Comparison of ENCODE assay signal across 25 cellular contexts in genomic region chr19:11626252-11626651, GRCh38.
"Had no signal": no experiment of that assay in that cellular context is flagged by ENCODE, and none has a peak within 500 bp of the region (broad histone marks: within the 10 kb centered on the region; RNA-seq: fewer than 3 reads in every experiment).

No MANE protein-coding gene starts in this region.

- H3K4me1 Mint-ChIP-seq: activated CD4-positive, alpha-beta T cell treated with anti-CD3 and anti-CD28 coated beads, Interleukin-2, amount 10 ng/mL, durations not matched to agents 24 days and 14 days; activated naive CD8-positive, alpha-beta T cell treated with anti-CD3 and anti-CD28 coated beads, Interleukin-2, amount 10 ng/mL, durations not matched to agents 7 days and 5 days had no signal

- H3K36me3 ChIP-seq: colonic mucosa, neutrophil, right atrium auricular region had no signal

- H3K27ac Mint-ChIP-seq: activated CD4-positive, alpha-beta T cell treated with anti-CD3 and anti-CD28 coated beads, Interleukin-2, amount 10 ng/mL, durations not matched to agents 24 days and 14 days; activated CD8-positive, alpha-beta T cell treated with anti-CD3 and anti-CD28 coated beads, Interleukin-2, amount 10 ng/mL, durations not matched to agents 7 days and 5 days; activated naive CD8-positive, alpha-beta T cell treated with anti-CD3 and anti-CD28 coated beads, Interleukin-2, amount 10 ng/mL, durations not matched to agents 7 days and 5 days; activated T-cell treated with anti-CD3 and anti-CD28 coated beads, Interleukin-2, amount 50 U/mL, for 72 hours; brain; WTC11 had no signal

- H3K4me3 ChIP-seq: colonic mucosa, esophagus muscularis mucosa, hepatocyte, right atrium auricular region, upper lobe of left lung had no signal

- H3K9me3 ChIP-seq: colonic mucosa, esophagus muscularis mucosa, neutrophil, right atrium auricular region, upper lobe of left lung had no signal

- ATAC-seq: activated CD8-positive, alpha-beta T cell treated with anti-CD3 and anti-CD28 coated beads, Interleukin-2, amount 10 ng/mL, durations not matched to agents 7 days and 5 days; activated T-cell treated with anti-CD3 and anti-CD28 coated beads, Interleukin-2, amount 50 U/mL, for 72 hours; left lobe of liver; naive thymus-derived CD8-positive, alpha-beta T cell; WTC11 had no signal

- DNase-seq: activated CD4-positive, alpha-beta T cell treated with anti-CD3 and anti-CD28 coated beads, Interleukin-2, amount 10 ng/mL, durations not matched to agents 24 days and 14 days; activated CD8-positive, alpha-beta memory T cell treated with anti-CD3 and anti-CD28 coated beads, Interleukin-2, amount 50 U/mL, for 48 hours; activated CD8-positive, alpha-beta T cell treated with anti-CD3 and anti-CD28 coated beads, Interleukin-2, amount 10 ng/mL, durations not matched to agents 7 days and 5 days; activated gamma-delta T cell treated with Interleukin-2 at 50 U/mL for 16 hours; activated naive CD8-positive, alpha-beta T cell treated with anti-CD3 and anti-CD28 coated beads, Interleukin-2, amount 10 ng/mL, durations not matched to agents 7 days and 5 days; activated T-cell treated with anti-CD3 and anti-CD28 coated beads, Interleukin-2, amount 50 U/mL, for 72 hours; central memory CD4-positive, alpha-beta T cell; colonic mucosa; effector CD4-positive, alpha-beta T cell; islet precursor cell; mammary epithelial cell; naive thymus-derived CD8-positive, alpha-beta T cell; posterior cingulate gyrus; small intestine; stimulated activated CD4-positive, alpha-beta T cell treated with anti-CD3 and anti-CD28 coated beads, Interleukin-4, amount 100 ng/mL, for 24 hours; stimulated activated naive CD4-positive, alpha-beta T cell treated with Interleukin-2 at 50 U/mL for 16 hours; T-helper 2 cell had no signal

- H3K27me3 ChIP-seq: colonic mucosa, esophagus muscularis mucosa, hepatocyte, right atrium auricular region, upper lobe of left lung had no signal

- H3K4me1 ChIP-seq: colonic mucosa had no signal

- H3K27ac ChIP-seq: colonic mucosa, esophagus muscularis mucosa, hepatocyte, neutrophil, right atrium auricular region, upper lobe of left lung had no signal

- H3K4me3 Mint-ChIP-seq: activated CD4-positive, alpha-beta T cell treated with anti-CD3 and anti-CD28 coated beads, Interleukin-2, amount 10 ng/mL, durations not matched to agents 24 days and 14 days; activated CD8-positive, alpha-beta T cell treated with anti-CD3 and anti-CD28 coated beads, Interleukin-2, amount 10 ng/mL, durations not matched to agents 7 days and 5 days; activated naive CD8-positive, alpha-beta T cell treated with anti-CD3 and anti-CD28 coated beads, Interleukin-2, amount 10 ng/mL, durations not matched to agents 7 days and 5 days had no signal
